ENCODE assay signal across 21 cellular contexts in genomic region chr7:154792436-154793055, GRCh38.
"Had no signal": no experiment of that assay in that cellular context is flagged by ENCODE, and none has a peak within 500 bp of the region (broad histone marks: within the 10 kb centered on the region; RNA-seq: fewer than 3 reads in every experiment).

No MANE protein-coding gene starts in this region.

- DNase-seq: activated B cell treated with CpG ODN at 0.5 μM for 24 hours; activated CD4-positive, alpha-beta T cell treated with anti-CD3 and anti-CD28 coated beads for 36 hours; activated CD4-positive, alpha-beta T cell treated with anti-CD3 and anti-CD28 coated beads, Interleukin-2, amount 50 U/mL, for 48 hours; activated CD8-positive, alpha-beta memory T cell treated with anti-CD3 and anti-CD28 coated beads, Interleukin-2, amount 50 U/mL, for 48 hours; activated naive CD4-positive, alpha-beta T cell treated with Interleukin-2 at 50 U/mL for 16 hours; activated naive CD8-positive, alpha-beta T cell treated with anti-CD3 and anti-CD28 coated beads for 36 hours; activated T-cell treated with anti-CD3 and anti-CD28 coated beads, Interleukin-2, amount 50 U/mL, for 4 hours; effector memory CD8-positive, alpha-beta T cell; foreskin melanocyte; hippocampal formation; kidney glomerular epithelial cell; left ventricle myocardium inferior; naive thymus-derived CD4-positive, alpha-beta T cell; small intestine; stimulated activated CD4-positive, alpha-beta T cell treated with anti-CD3 and anti-CD28 coated beads, Interleukin-2, amount 100 ng/mL, for 24 hours; stimulated activated naive CD8-positive, alpha-beta T cell treated with anti-CD3 and anti-CD28 coated beads, Interleukin-15, amount 100 ng/mL, for 72 hours; uterus had no signal

- ATAC-seq: activated CD4-positive, alpha-beta T cell treated with anti-CD3 and anti-CD28 coated beads for 36 hours; activated T-cell treated with anti-CD3 and anti-CD28 coated beads, Interleukin-2, amount 50 U/mL, for 4 hours; effector memory CD8-positive, alpha-beta T cell; esophagus mucosa; naive thymus-derived CD4-positive, alpha-beta T cell; sciatic nerve; stimulated activated effector memory CD8-positive, alpha-beta T cell treated with anti-CD3 and anti-CD28 coated beads, Interleukin-12 subunit alpha, Interleukin-12 subunit beta, amount 100 ng/mL, for 72 hours; stimulated activated naive CD8-positive, alpha-beta T cell treated with anti-CD3 and anti-CD28 coated beads, Interleukin-15, amount 100 ng/mL, for 72 hours had no signal

- H3K27ac ChIP-seq: left ventricle myocardium inferior, suprapubic skin, uterus had no signal
